Comparison of ENCODE assay signal across 1 cellular context in the genomic region with DNA sequence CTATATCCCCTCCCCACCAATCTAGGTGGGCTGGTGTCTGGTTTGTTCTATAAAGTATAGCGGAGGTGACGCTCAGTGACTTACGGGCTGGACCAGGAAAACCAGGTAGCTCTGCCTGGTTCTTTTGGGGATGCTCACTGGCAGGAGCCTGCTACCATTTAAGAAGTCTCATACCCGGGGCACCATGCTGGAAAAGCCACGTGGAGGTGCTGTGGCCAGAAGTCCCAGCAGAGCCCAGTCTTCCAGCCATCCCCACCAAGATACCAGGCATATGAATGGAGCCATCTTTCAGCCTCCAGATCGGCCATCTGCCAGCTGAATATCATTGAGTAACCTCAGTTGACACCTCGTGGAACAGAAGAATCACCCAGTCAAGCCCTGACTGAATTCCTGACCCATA.
TF ChIP-seq lines count a peak whose summit lies in the region.

No MANE protein-coding gene starts in this region.

TF ChIP-seq in HepG2, 621 proteins besides CTCF, POLR2A, EP300 and RAD21:
- TF ChIP-seq, protein P1, sequence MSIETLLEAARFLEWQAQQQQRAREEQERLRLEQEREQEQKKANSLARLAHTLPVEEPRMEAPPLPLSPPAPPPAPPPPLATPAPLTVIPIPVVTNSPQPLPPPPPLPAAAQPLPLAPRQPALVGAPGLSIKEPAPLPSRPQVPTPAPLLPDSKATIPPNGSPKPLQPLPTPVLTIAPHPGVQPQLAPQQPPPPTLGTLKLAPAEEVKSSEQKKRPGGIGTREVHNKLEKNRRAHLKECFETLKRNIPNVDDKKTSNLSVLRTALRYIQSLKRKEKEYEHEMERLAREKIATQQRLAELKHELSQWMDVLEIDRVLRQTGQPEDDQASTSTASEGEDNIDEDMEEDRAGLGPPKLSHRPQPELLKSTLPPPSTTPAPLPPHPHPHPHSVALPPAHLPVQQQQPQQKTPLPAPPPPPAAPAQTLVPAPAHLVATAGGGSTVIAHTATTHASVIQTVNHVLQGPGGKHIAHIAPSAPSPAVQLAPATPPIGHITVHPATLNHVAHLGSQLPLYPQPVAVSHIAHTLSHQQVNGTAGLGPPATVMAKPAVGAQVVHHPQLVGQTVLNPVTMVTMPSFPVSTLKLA (IDR thresholded peaks at IDR 0.05) = peak; percentile 52; the same call in 1 of the 2 replicates
- TF ChIP-seq ZNF782 (CRISPR knock-in tag; IDR thresholded peaks at IDR 0.05; ENCODE audit: borderline replicate concordance) = no peak
- no peak for TF ChIP-seq AHR (CRISPR knock-in tag; IDR thresholded peaks at IDR 0.05)
- TF ChIP-seq ZNF331 (CRISPR knock-in tag; IDR thresholded peaks at IDR 0.05) = peak; percentile 56; the same call in 1 of the 2 replicates
- no peak for TF ChIP-seq TRIM24 (CRISPR knock-in tag; IDR thresholded peaks at IDR 0.05)
- TF ChIP-seq CCAR2 (optimal IDR thresholded peaks at IDR 0.05; ENCODE audit: low read depth, low read length) = no peak
- TF ChIP-seq ZNF879 (CRISPR knock-in tag; IDR thresholded peaks at IDR 0.05) = no peak
- TF ChIP-seq, protein P2, sequence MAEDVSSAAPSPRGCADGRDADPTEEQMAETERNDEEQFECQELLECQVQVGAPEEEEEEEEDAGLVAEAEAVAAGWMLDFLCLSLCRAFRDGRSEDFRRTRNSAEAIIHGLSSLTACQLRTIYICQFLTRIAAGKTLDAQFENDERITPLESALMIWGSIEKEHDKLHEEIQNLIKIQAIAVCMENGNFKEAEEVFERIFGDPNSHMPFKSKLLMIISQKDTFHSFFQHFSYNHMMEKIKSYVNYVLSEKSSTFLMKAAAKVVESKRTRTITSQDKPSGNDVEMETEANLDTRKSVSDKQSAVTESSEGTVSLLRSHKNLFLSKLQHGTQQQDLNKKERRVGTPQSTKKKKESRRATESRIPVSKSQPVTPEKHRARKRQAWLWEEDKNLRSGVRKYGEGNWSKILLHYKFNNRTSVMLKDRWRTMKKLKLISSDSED (CRISPR knock-in tag; IDR thresholded peaks at IDR 0.05) = no peak
- TF ChIP-seq ERF (CRISPR knock-in tag; IDR thresholded peaks at IDR 0.05) = no peak
